18 cellular contexts compared by ENCODE assay signal in genomic region chr9:38163518-38163917, GRCh38.
"Had no signal": no experiment of that assay in that cellular context is flagged by ENCODE, and none has a peak within 500 bp of the region (broad histone marks: within the 10 kb centered on the region; RNA-seq: fewer than 3 reads in every experiment).

No MANE protein-coding gene starts in this region.

- H3K9me3 ChIP-seq: mucosa of descending colon, psoas muscle, spleen, thoracic aorta, tibial nerve, upper lobe of right lung, uterus had no signal

- H3K36me3 ChIP-seq: spleen, thoracic aorta, tibial nerve, upper lobe of right lung, uterus had no signal

- H3K4me3 ChIP-seq: dorsolateral prefrontal cortex, lung, mucosa of descending colon, psoas muscle, skin epidermis, thoracic aorta, tibial nerve, upper lobe of right lung, uterus had no signal

- H3K27ac ChIP-seq: dorsolateral prefrontal cortex, psoas muscle, skin epidermis, thoracic aorta, tibial nerve, upper lobe of right lung, uterus had no signal

- H3K4me1 ChIP-seq: psoas muscle, upper lobe of right lung, uterus had no signal

- H3K27me3 ChIP-seq: dorsolateral prefrontal cortex, spleen, tibial nerve, upper lobe of right lung, uterus had no signal

- ATAC-seq: mucosa of descending colon; natural killer cell treated with Interleukin-12 subunit alpha and Interleukin-12 subunit beta and Interleukin-15 and Interleukin-18, amount 100 ng/mL, for 72 hours; psoas muscle; right cardiac atrium; stimulated activated memory B cell treated with anti-CD40 and anti-IgM and Interleukin-4, amounts not matched to agents 10 μg/mL and 1 μg/mL and 100 μg/mL, for 72 hours; stimulated activated naive CD8-positive, alpha-beta T cell treated with anti-CD3 and anti-CD28 coated beads, Interleukin-15, Interleukin-2, amounts not matched to agents 100 U/mL and 50 U/mL, for 24 hours; upper lobe of right lung had no signal

- DNase-seq: dorsolateral prefrontal cortex; effector CD4-positive, alpha-beta T cell; head of caudate nucleus; mucosa of descending colon; naive B cell; psoas muscle; right cardiac atrium; spleen; stimulated activated CD4-positive, alpha-beta T cell treated with anti-CD3 and anti-CD28 coated beads, Interleukin-4, amount 100 ng/mL, for 4 hours; stimulated activated naive CD8-positive, alpha-beta T cell treated with anti-CD3 and anti-CD28 coated beads, Interleukin-15, Interleukin-2, amounts not matched to agents 100 U/mL and 50 U/mL, for 24 hours; upper lobe of right lung; uterus had no signal
